1 cellular context compared by ENCODE assay signal in the genomic region with DNA sequence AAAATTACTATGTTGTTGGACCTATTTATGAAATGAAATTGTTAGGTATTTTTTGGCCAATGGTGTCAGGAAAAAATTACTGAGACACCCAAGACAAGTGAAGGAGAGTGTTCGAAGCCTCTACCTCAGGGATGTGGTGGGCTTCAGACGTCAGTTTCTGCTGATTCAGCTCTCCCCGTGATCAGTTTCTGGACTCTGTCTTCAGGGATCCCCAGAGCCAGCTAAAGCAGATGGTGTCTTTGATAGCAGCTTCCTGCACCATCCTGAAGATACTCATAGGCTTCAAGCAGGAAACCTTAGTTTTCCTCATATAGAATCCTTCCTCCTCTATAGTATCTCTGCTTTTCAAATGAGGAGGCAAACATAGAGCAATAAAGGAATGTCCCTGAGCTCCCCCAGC.
TF ChIP-seq lines count a peak whose summit lies in the region.

No MANE protein-coding gene starts in this region.

TF ChIP-seq in K562, 482 proteins besides CTCF, POLR2A, EP300 and RAD21 (continued from another document):
- TF ChIP-seq, protein P1, sequence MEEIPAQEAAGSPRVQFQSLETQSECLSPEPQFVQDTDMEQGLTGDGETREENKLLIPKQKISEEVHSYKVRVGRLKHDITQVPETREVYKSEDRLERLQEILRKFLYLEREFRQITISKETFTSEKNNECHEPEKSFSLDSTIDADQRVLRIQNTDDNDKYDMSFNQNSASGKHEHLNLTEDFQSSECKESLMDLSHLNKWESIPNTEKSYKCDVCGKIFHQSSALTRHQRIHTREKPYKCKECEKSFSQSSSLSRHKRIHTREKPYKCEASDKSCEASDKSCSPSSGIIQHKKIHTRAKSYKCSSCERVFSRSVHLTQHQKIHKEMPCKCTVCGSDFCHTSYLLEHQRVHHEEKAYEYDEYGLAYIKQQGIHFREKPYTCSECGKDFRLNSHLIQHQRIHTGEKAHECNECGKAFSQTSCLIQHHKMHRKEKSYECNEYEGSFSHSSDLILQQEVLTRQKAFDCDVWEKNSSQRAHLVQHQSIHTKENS (CRISPR knock-in tag; IDR thresholded peaks at IDR 0.05): no peak
- TF ChIP-seq ZNF354B (CRISPR knock-in tag; IDR thresholded peaks at IDR 0.05) (no peak), ZNF316 (IDR thresholded peaks at IDR 0.05) (peak; percentile 97), ZBED1 (IDR thresholded peaks at IDR 0.05) (no peak), ZZZ3 (IDR thresholded peaks at IDR 0.05) (no peak), POLR2AphosphoS5 (IDR thresholded peaks at IDR 0.05; ENCODE audit: control insufficient read depth, insufficient read depth, low read depth, low read length) (no peak), TRIM28 (IDR thresholded peaks at IDR 0.05) (no peak), TCFL5 (CRISPR knock-in tag; conservative IDR thresholded peaks at IDR 0.05) (no peak), FOXK1 (CRISPR knock-in tag; IDR thresholded peaks at IDR 0.05; ENCODE audit: borderline replicate concordance) (no peak), ILK (tag; IDR thresholded peaks at IDR 0.05; ENCODE audit: borderline replicate concordance, low read depth) (no peak), TAL1 (IDR thresholded peaks at IDR 0.05) (peak; percentile 40; the same call in 1 of the 2 replicates), IFI16 (CRISPR knock-in tag; IDR thresholded peaks at IDR 0.05) (no peak), FOSL1 (tag; conservative IDR thresholded peaks at IDR 0.05) (no peak), SNRNP70 (optimal IDR thresholded peaks at IDR 0.05; ENCODE audit: low read depth, low read length) (no peak), NFE2 (IDR thresholded peaks at IDR 0.05; ENCODE audit: low read depth) (peak; percentile 20; the same call in 1 of the 2 replicates), ZNF77 (CRISPR knock-in tag; IDR thresholded peaks at IDR 0.05) (no peak), MAFK (IDR thresholded peaks at IDR 0.05; ENCODE audit: low read length) (peak; percentile 87), ZSCAN32 (CRISPR knock-in tag; IDR thresholded peaks at IDR 0.05) (no peak), GATA2 (CRISPR knock-in tag; IDR thresholded peaks at IDR 0.05) (no peak), HNRNPLL (IDR thresholded peaks at IDR 0.05; ENCODE audit: low read depth, low read length, poor library complexity, severe bottlenecking) (no peak), ZNF444 (CRISPR knock-in tag; IDR thresholded peaks at IDR 0.05) (no peak), CBFA2T3 (IDR thresholded peaks at IDR 0.05) (peak; percentile 58), ERF (CRISPR knock-in tag; IDR thresholded peaks at IDR 0.05) (no peak), TEAD1 (CRISPR knock-in tag; IDR thresholded peaks at IDR 0.05) (no peak), ILF3 (IDR thresholded peaks at IDR 0.05; ENCODE audit: borderline replicate concordance) (no peak)
- TF ChIP-seq, protein P2, sequence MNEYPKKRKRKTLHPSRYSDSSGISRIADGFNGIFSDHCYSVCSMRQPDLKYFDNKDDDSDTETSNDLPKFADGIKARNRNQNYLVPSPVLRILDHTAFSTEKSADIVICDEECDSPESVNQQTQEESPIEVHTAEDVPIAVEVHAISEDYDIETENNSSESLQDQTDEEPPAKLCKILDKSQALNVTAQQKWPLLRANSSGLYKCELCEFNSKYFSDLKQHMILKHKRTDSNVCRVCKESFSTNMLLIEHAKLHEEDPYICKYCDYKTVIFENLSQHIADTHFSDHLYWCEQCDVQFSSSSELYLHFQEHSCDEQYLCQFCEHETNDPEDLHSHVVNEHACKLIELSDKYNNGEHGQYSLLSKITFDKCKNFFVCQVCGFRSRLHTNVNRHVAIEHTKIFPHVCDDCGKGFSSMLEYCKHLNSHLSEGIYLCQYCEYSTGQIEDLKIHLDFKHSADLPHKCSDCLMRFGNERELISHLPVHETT (CRISPR knock-in tag; conservative IDR thresholded peaks at IDR 0.05 in 1 of 2, IDR thresholded peaks at IDR 0.05 in 1 of 2): no peak
- TF ChIP-seq, protein P3, sequence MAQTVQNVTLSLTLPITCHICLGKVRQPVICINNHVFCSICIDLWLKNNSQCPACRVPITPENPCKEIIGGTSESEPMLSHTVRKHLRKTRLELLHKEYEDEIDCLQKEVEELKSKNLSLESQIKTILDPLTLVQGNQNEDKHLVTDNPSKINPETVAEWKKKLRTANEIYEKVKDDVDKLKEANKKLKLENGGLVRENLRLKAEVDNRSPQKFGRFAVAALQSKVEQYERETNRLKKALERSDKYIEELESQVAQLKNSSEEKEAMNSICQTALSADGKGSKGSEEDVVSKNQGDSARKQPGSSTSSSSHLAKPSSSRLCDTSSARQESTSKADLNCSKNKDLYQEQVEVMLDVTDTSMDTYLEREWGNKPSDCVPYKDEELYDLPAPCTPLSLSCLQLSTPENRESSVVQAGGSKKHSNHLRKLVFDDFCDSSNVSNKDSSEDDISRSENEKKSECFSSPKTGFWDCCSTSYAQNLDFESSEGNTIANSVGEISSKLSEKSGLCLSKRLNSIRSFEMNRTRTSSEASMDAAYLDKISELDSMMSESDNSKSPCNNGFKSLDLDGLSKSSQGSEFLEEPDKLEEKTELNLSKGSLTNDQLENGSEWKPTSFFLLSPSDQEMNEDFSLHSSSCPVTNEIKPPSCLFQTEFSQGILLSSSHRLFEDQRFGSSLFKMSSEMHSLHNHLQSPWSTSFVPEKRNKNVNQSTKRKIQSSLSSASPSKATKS (CRISPR knock-in tag; IDR thresholded peaks at IDR 0.05): no peak
- TF ChIP-seq, protein P4, sequence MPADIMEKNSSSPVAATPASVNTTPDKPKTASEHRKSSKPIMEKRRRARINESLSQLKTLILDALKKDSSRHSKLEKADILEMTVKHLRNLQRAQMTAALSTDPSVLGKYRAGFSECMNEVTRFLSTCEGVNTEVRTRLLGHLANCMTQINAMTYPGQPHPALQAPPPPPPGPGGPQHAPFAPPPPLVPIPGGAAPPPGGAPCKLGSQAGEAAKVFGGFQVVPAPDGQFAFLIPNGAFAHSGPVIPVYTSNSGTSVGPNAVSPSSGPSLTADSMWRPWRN (IDR thresholded peaks at IDR 0.05; ENCODE audit: low read depth): no peak
- TF ChIP-seq, protein P5, sequence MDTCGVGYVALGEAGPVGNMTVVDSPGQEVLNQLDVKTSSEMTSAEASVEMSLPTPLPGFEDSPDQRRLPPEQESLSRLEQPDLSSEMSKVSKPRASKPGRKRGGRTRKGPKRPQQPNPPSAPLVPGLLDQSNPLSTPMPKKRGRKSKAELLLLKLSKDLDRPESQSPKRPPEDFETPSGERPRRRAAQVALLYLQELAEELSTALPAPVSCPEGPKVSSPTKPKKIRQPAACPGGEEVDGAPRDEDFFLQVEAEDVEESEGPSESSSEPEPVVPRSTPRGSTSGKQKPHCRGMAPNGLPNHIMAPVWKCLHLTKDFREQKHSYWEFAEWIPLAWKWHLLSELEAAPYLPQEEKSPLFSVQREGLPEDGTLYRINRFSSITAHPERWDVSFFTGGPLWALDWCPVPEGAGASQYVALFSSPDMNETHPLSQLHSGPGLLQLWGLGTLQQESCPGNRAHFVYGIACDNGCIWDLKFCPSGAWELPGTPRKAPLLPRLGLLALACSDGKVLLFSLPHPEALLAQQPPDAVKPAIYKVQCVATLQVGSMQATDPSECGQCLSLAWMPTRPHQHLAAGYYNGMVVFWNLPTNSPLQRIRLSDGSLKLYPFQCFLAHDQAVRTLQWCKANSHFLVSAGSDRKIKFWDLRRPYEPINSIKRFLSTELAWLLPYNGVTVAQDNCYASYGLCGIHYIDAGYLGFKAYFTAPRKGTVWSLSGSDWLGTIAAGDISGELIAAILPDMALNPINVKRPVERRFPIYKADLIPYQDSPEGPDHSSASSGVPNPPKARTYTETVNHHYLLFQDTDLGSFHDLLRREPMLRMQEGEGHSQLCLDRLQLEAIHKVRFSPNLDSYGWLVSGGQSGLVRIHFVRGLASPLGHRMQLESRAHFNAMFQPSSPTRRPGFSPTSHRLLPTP (IDR thresholded peaks at IDR 0.05; ENCODE audit: borderline replicate concordance, extremely low read depth, insufficient read length): no peak
- TF ChIP-seq, protein P6, sequence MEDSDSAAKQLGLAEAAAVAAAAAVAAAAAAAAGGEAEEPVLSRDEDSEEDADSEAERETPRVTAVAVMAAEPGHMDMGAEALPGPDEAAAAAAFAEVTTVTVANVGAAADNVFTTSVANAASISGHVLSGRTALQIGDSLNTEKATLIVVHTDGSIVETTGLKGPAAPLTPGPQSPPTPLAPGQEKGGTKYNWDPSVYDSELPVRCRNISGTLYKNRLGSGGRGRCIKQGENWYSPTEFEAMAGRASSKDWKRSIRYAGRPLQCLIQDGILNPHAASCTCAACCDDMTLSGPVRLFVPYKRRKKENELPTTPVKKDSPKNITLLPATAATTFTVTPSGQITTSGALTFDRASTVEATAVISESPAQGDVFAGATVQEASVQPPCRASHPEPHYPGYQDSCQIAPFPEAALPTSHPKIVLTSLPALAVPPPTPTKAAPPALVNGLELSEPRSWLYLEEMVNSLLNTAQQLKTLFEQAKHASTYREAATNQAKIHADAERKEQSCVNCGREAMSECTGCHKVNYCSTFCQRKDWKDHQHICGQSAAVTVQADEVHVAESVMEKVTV (CRISPR knock-in tag; IDR thresholded peaks at IDR 0.05): no peak
- TF ChIP-seq, protein P7, sequence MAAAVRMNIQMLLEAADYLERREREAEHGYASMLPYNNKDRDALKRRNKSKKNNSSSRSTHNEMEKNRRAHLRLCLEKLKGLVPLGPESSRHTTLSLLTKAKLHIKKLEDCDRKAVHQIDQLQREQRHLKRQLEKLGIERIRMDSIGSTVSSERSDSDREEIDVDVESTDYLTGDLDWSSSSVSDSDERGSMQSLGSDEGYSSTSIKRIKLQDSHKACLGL (CRISPR knock-in tag; IDR thresholded peaks at IDR 0.05; ENCODE audit: borderline replicate concordance, poor library complexity, severe bottlenecking): no peak
- TF ChIP-seq, protein P8, sequence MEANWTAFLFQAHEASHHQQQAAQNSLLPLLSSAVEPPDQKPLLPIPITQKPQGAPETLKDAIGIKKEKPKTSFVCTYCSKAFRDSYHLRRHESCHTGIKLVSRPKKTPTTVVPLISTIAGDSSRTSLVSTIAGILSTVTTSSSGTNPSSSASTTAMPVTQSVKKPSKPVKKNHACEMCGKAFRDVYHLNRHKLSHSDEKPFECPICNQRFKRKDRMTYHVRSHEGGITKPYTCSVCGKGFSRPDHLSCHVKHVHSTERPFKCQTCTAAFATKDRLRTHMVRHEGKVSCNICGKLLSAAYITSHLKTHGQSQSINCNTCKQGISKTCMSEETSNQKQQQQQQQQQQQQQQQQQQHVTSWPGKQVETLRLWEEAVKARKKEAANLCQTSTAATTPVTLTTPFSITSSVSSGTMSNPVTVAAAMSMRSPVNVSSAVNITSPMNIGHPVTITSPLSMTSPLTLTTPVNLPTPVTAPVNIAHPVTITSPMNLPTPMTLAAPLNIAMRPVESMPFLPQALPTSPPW (CRISPR knock-in tag; IDR thresholded peaks at IDR 0.05): no peak
- TF ChIP-seq, protein P9, sequence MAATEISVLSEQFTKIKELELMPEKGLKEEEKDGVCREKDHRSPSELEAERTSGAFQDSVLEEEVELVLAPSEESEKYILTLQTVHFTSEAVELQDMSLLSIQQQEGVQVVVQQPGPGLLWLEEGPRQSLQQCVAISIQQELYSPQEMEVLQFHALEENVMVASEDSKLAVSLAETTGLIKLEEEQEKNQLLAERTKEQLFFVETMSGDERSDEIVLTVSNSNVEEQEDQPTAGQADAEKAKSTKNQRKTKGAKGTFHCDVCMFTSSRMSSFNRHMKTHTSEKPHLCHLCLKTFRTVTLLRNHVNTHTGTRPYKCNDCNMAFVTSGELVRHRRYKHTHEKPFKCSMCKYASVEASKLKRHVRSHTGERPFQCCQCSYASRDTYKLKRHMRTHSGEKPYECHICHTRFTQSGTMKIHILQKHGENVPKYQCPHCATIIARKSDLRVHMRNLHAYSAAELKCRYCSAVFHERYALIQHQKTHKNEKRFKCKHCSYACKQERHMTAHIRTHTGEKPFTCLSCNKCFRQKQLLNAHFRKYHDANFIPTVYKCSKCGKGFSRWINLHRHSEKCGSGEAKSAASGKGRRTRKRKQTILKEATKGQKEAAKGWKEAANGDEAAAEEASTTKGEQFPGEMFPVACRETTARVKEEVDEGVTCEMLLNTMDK (IDR thresholded peaks at IDR 0.05; ENCODE audit: borderline replicate concordance, insufficient read depth, low read depth, low read length, poor library complexity, severe bottlenecking): no peak
